Comparison of ENCODE assay signal across 8 cellular contexts in genomic region chr7:1555813-1556540, GRCh38. TPM values are rescaled to one million over a fixed set of nuclear protein-coding genes. Genes with fewer than 3 reads are reported as not detected.
DNase-seq lines count a peak whose midpoint lies in the region; ATAC-seq, FAIRE-seq and TF ChIP-seq lines count a peak whose summit lies in the region.
"Had no signal": no experiment of that assay in that cellular context is flagged by ENCODE, and none has a peak within 500 bp of the region (broad histone marks: within the 10 kb centered on the region; RNA-seq: fewer than 3 reads in every experiment).

Gene TMEM184A, minus strand, starts transcription at chr7:1556205. Its CDS starts 721 bp downstream, at chr7:1555484.

- ATAC-seq in psoas muscle (peak; percentile 77 to 82 (median 81)), GM19397 (IDR thresholded peaks at IDR 0.05; ENCODE audit: unreplicated experiment) (no peak)

- intact Hi-C loops in activated CD4-positive, alpha-beta memory T cell treated with anti-CD3 and anti-CD28 coated beads for 36 hours (cut with micrococcal nuclease) = no loop called here
- intact Hi-C loops in psoas muscle (cut with DNase I) = loop anchor here in 1 of 2 donors (2.0 kb wide), 1 partner anchor 51 kb away; the partner anchor contains the start of gene INTS1

- CTCF ChIA-PET in activated CD4-positive, alpha-beta memory T cell treated with anti-CD3 and anti-CD28 coated beads for 36 hours (lab: Charles Lee) = interaction anchor here (0.7 to 2.0 kb wide), 4 partner anchors 11 to 1269 kb away, joined by 3 to 6 read pairs (median 4); no protein-coding TSS in a partner anchor

- POLR2A ChIA-PET in activated CD4-positive, alpha-beta memory T cell treated with anti-CD3 and anti-CD28 coated beads for 36 hours (lab: Charles Lee) = no interaction called here

- H3K4me3 Mint-ChIP-seq in activated CD4-positive, alpha-beta memory T cell treated with anti-CD3 and anti-CD28 coated beads for 36 hours = no peak within 1 kb of the TSS

- H3K27me3 ChIP-seq in psoas muscle (ENCODE audit: insufficient read depth in 3 of 3, low read length in 2 of 3) = no peaks in the 10 kb centered on the region

- H3K4me1 ChIP-seq in psoas muscle = peaks cover 13% of the 10 kb centered on the region

- DNase-seq in GM19239 (ENCODE audit: insufficient read length, low spot score) = peak; percentile 72
- DNase-seq in NCI-H2081 (lab: John Stamatoyannopoulos, UW) = peak; percentile 98 to 99
- DNase-seq in activated CD4-positive, alpha-beta memory T cell treated with anti-CD3 and anti-CD28 coated beads for 36 hours = peak; percentile 67
- no peak for DNase-seq in fibroblast of pulmonary artery (ENCODE audit: low read depth)
- DNase-seq in psoas muscle = peak; percentile 67 to 86
- DNase-seq in anterior cingulate cortex (lab: John Stamatoyannopoulos, UW) = no peak

- WGBS in psoas muscle, 3 donors = 35 to 45% (median 42%) methylated on average over 21 to 23 of the region's 23 CpGs

- no peaks in the 10 kb centered on the region for H3K4me1 Mint-ChIP-seq in activated CD4-positive, alpha-beta memory T cell treated with anti-CD3 and anti-CD28 coated beads for 36 hours (ENCODE audit: low read depth)

- peak within 1 kb of the TSS; percentile 90 for H3K27ac ChIP-seq in psoas muscle

- no peaks in the 10 kb centered on the region for H3K9me3 Mint-ChIP-seq in activated CD4-positive, alpha-beta memory T cell treated with anti-CD3 and anti-CD28 coated beads for 36 hours

- H3K27me3 Mint-ChIP-seq in activated CD4-positive, alpha-beta memory T cell treated with anti-CD3 and anti-CD28 coated beads for 36 hours = no peaks in the 10 kb centered on the region

- no peaks in the 10 kb centered on the region for H3K9me3 ChIP-seq in psoas muscle

- no peak for FAIRE-seq in GM19239 (lab: Jason Lieb, UNC)

- no peaks in the 10 kb centered on the region for H3K36me3 ChIP-seq in psoas muscle (ENCODE audit: insufficient read depth in 1 of 2, low read depth in 1 of 2)

- H3K27ac Mint-ChIP-seq in activated CD4-positive, alpha-beta memory T cell treated with anti-CD3 and anti-CD28 coated beads for 36 hours = no peak within 1 kb of the TSS

- no peaks in the 10 kb centered on the region for H3K36me3 Mint-ChIP-seq in activated CD4-positive, alpha-beta memory T cell treated with anti-CD3 and anti-CD28 coated beads for 36 hours

- TF ChIP-seq CTCF in fibroblast of pulmonary artery (IDR thresholded peaks at IDR 0.05; ENCODE audit: low read length, missing control alignments) = peak; percentile 18
- peak; percentile 40 for TF ChIP-seq CTCF in psoas muscle (IDR thresholded peaks at IDR 0.05)

- H3K4me3 ChIP-seq in fibroblast of pulmonary artery (replicated peaks; ENCODE audit: low read depth, low read length) (no peak within 1 kb of the TSS), psoas muscle (peak within 1 kb of the TSS; percentile 41)

RNA-seq across cellular contexts. Expression of gene TMEM184A, which starts in this region (rescaled TPM):
- not detected for total RNA-seq in activated CD4-positive, alpha-beta memory T cell treated with anti-CD3 and anti-CD28 coated beads for 36 hours
- 1 to 10 TPM; 2.8 to 6.0 (median 2.9) TPM for total RNA-seq in psoas muscle
- polyA plus RNA-seq in psoas muscle = 1 to 10 TPM in 2 of 3 donors, under 1 TPM in 1; 0.40 to 1.4 (median 1.1) TPM
- total RNA-seq: activated CD8-positive, alpha-beta memory T cell treated with anti-CD3 and anti-CD28 coated beads for 36 hours had no signal

Comparison
In these comparisons a context has a peak if more than half of its experiments do, and no peak if none do; other contexts are left out.
1. Peak in DNase-seq in activated CD4-positive, alpha-beta memory T cell treated with anti-CD3 and anti-CD28 coated beads for 36 hours; RNA of the gene not detected or under 1 TPM.
2. DNase-seq: peak in GM19239 (single experiment), NCI-H2081 (2 of 2) and psoas muscle (2 of 2); none in fibroblast of pulmonary artery (single experiment) and anterior cingulate cortex (0 of 58).